ENCODE assay signal across 16 cellular contexts in the genomic region with DNA sequence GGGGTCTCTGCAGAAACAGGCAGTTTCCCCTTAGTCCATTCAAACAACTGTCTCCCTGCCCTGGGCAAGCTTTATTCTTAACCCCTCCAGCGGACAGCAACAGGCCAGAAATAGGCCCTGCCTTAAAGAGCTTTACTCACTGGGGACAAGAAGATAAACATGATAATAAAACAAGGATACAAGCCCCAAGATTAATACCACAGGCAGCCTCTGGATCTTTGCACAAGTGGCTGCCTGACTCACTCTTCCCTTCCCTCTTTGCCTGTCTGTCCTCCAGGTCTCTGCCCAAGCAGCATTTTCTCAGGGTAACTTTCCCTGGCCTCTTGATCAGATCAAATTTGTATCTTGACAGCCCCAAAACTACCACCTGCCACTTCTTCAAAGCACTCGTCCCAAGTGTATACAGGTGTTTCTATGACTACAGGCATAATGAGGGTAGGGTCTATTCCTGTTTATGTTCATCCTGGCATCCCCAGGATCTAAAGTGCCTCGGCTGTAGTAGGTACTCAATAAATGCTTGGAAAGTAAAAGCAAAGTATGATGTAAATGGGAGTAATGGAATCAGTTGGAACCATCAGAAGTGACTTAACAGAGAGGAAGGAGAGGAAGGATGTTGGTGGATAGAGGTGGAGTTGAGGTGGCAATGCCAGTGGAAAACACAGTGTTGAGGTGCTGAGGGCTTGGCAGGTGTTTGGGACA.
"Had no signal": no experiment of that assay in that cellular context is flagged by ENCODE, and none has a peak within 500 bp of the region (broad histone marks: within the 10 kb centered on the region; RNA-seq: fewer than 3 reads in every experiment).

No MANE protein-coding gene starts in this region.

- H3K4me3 ChIP-seq: left ventricle myocardium inferior, tibial artery had no signal

- H2AFZ ChIP-seq: parathyroid adenoma had no signal

- H3K9me3 ChIP-seq: left ventricle myocardium inferior, tibial artery had no signal

- H3K36me3 ChIP-seq: left ventricle myocardium inferior, tibial artery had no signal

- H3K9ac ChIP-seq: parathyroid adenoma had no signal

- H3K27me3 ChIP-seq: tibial artery had no signal

- H3K27ac ChIP-seq: left ventricle myocardium inferior, parathyroid adenoma, tibial artery had no signal

- ATAC-seq: activated naive CD4-positive, alpha-beta T cell treated with anti-CD3 and anti-CD28 coated beads, Interleukin-2, amount 50 U/mL, for 72 hours; right cardiac atrium; stimulated activated naive CD8-positive, alpha-beta T cell treated with anti-CD3 and anti-CD28 coated beads, Interleukin-15, amount 100 ng/mL, for 72 hours; T-cell had no signal

- DNase-seq: activated CD4-positive, alpha-beta T cell treated with anti-CD3 and anti-CD28 coated beads for 1 hour; activated CD4-positive, alpha-beta T cell treated with anti-CD3 and anti-CD28 coated beads, Interleukin-2, amount 50 U/mL, for 1 hour; activated gamma-delta T cell treated with Interleukin-2 at 50 U/mL for 16 hours; activated T-cell treated with anti-CD3 and anti-CD28 coated beads, Interleukin-2, amount 50 U/mL, for 1 hour; cerebellar nuclear complex; effector CD4-positive, alpha-beta T cell; left ventricle myocardium inferior; nucleus accumbens; right cardiac atrium; stimulated activated CD4-positive, alpha-beta T cell treated with anti-CD3 and anti-CD28 coated beads, Interleukin-12 subunit alpha, Interleukin-12 subunit beta, amount 100 ng/mL, for 4 hours; stimulated activated CD4-positive, alpha-beta T cell treated with anti-CD3 and anti-CD28 coated beads, Interleukin-4, amount 100 ng/mL, for 4 hours; stimulated activated naive CD8-positive, alpha-beta T cell treated with anti-CD3 and anti-CD28 coated beads, Interleukin-15, amount 100 ng/mL, for 72 hours; T-cell; tibial artery had no signal
